In the genomic region with DNA sequence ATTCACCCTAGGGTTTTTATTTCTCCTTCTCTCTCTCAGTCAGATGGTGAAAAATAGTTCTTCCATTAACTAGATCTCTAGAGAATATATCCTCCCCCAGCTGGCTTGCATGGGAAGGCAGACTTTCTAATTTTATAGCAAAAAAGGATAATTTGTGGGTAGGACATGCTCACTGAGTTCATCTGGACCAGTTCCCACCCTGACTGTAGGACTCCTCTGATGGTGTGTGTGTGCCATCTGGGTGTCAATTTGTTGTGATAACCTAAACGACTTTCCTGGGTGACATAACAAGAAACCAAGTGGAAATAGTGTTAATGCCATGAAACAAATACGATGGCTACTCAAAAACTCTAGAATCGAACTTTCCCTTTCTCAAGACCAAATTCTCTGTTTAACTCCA, we compare ENCODE assay signal across 27 cellular contexts.
"Had no signal": no experiment of that assay in that cellular context is flagged by ENCODE, and none has a peak within 500 bp of the region (broad histone marks: within the 10 kb centered on the region; RNA-seq: fewer than 3 reads in every experiment).

No MANE protein-coding gene starts in this region.

- H3K4me3 ChIP-seq: MG63, SK-N-MC had no signal

- H3K27ac Mint-ChIP-seq: activated CD4-positive, alpha-beta memory T cell treated with anti-CD3 and anti-CD28 coated beads for 36 hours; activated CD4-positive, alpha-beta T cell treated with anti-CD3 and anti-CD28 coated beads, Interleukin-2, amount 10 ng/mL, durations not matched to agents 7 days and 5 days; activated naive CD4-positive, alpha-beta T cell treated with anti-CD3 and anti-CD28 coated beads, Interleukin-2, amount 50 U/mL, for 72 hours; activated naive CD8-positive, alpha-beta T cell treated with anti-CD3 and anti-CD28 coated beads, Interleukin-2, amount 50 U/mL, for 24 hours had no signal

- H3K36me3 Mint-ChIP-seq: activated CD4-positive, alpha-beta memory T cell treated with anti-CD3 and anti-CD28 coated beads for 36 hours; activated naive CD4-positive, alpha-beta T cell treated with anti-CD3 and anti-CD28 coated beads, Interleukin-2, amount 50 U/mL, for 72 hours; brain had no signal

- ATAC-seq: activated naive CD4-positive, alpha-beta T cell treated with anti-CD3 and anti-CD28 coated beads, Interleukin-2, amount 50 U/mL, for 72 hours; activated naive CD8-positive, alpha-beta T cell treated with anti-CD3 and anti-CD28 coated beads, Interleukin-2, amount 50 U/mL, for 24 hours; activated T-cell treated with anti-CD3 and anti-CD28 coated beads, Interleukin-2, amount 50 U/mL, for 4 hours; Panc1; Right ventricle myocardium inferior had no signal

- H3K9me3 Mint-ChIP-seq: activated CD4-positive, alpha-beta memory T cell treated with anti-CD3 and anti-CD28 coated beads for 36 hours; activated CD4-positive, alpha-beta T cell treated with anti-CD3 and anti-CD28 coated beads, Interleukin-2, amount 10 ng/mL, durations not matched to agents 7 days and 5 days; activated naive CD8-positive, alpha-beta T cell treated with anti-CD3 and anti-CD28 coated beads, Interleukin-2, amount 50 U/mL, for 24 hours; activated T-cell treated with anti-CD3 and anti-CD28 coated beads, Interleukin-2, amount 50 U/mL, for 4 hours; brain; central memory CD8-positive, alpha-beta T cell had no signal

- H3K4me1 Mint-ChIP-seq: activated CD4-positive, alpha-beta T cell treated with anti-CD3 and anti-CD28 coated beads, Interleukin-2, amount 10 ng/mL, durations not matched to agents 7 days and 5 days; activated naive CD8-positive, alpha-beta T cell treated with anti-CD3 and anti-CD28 coated beads, Interleukin-2, amount 50 U/mL, for 24 hours; central memory CD8-positive, alpha-beta T cell had no signal

- H3K27me3 Mint-ChIP-seq: brain had no signal

- DNase-seq: activated CD4-positive, alpha-beta memory T cell treated with anti-CD3 and anti-CD28 coated beads for 36 hours; activated CD4-positive, alpha-beta T cell treated with anti-CD3 and anti-CD28 coated beads, Interleukin-2, amount 10 ng/mL, durations not matched to agents 7 days and 5 days; activated CD4-positive, CD25-positive, alpha-beta regulatory T cell; activated CD8-positive, alpha-beta memory T cell treated with anti-CD3 and anti-CD28 coated beads for 24 hours; activated effector memory CD4-positive, alpha-beta T cell treated with anti-CD3 and anti-CD28 coated beads, Interleukin-2, amount 50 U/mL, for 16 hours; activated naive CD4-positive, alpha-beta T cell treated with Interleukin-2 at 50 U/mL for 16 hours; activated naive CD8-positive, alpha-beta T cell treated with anti-CD3 and anti-CD28 coated beads, Interleukin-2, amount 50 U/mL, for 24 hours; activated T-cell treated with anti-CD3 and anti-CD28 coated beads, Interleukin-2, amount 50 U/mL, for 4 hours; amniotic stem cell; MG63; MV-4-11; NCI-H1092 treated with DMSO at 0.1 percent for 48 hours; NCI-H1417 treated with DMSO at 0.1 percent for 48 hours; NCI-H187; NCI-H2081; NCI-H510A treated with DMSO at 0.1 percent for 48 hours; NCI-H69; NK-92 treated with Interleukin-12 subunit alpha and Interleukin-12 subunit beta, amount 100 ng/mL, for 24 hours; OCI-M1; RPMI8226; T-helper 1 cell had no signal

- H3K4me3 Mint-ChIP-seq: activated CD4-positive, alpha-beta memory T cell treated with anti-CD3 and anti-CD28 coated beads for 36 hours; activated CD4-positive, alpha-beta T cell treated with anti-CD3 and anti-CD28 coated beads, Interleukin-2, amount 10 ng/mL, durations not matched to agents 7 days and 5 days; activated naive CD8-positive, alpha-beta T cell treated with anti-CD3 and anti-CD28 coated beads, Interleukin-2, amount 50 U/mL, for 24 hours; activated T-cell treated with anti-CD3 and anti-CD28 coated beads, Interleukin-2, amount 50 U/mL, for 4 hours; brain; central memory CD8-positive, alpha-beta T cell had no signal
